8 cellular contexts compared by ENCODE assay signal in the genomic region with DNA sequence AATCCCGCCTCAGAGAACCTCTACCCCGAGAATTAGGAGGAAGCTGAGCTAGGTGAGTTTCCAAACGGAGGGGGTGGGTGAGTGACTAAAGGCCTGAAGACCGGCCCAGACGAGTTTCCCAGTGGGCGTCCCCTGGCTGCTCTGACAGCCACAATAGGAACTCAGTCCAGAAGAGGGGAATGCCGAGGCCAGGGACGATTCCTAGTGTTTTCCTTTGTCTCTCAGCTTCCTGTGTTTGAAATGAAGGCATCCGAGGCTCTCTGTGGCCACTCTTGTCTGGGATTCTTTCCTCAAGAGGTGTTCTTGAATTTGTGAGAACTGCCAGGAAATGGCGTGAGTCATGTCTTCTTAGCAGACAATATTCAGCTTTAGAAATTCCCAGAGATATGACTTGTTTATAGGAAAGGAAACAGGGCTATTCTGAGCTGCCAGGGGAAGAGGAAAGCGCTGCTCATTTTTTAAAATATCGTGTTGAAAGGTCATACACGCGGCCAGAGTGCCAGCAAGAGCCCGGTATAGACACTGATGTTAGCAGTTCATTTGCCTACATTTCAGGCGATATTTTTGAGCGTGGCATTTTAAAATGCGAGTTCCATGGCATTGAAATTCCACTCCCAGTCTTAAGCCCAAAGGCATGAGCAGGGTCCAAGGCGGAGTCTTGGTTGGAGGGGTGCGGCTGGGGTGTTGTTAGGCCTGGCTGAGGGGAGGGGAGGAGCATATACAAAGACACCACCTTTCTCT.
DNase-seq lines count a peak whose midpoint lies in the region; ATAC-seq and TF ChIP-seq lines count a peak whose summit lies in the region.

No MANE protein-coding gene starts in this region.

- H3K4me3 ChIP-seq in hepatocyte (no peak overlapping the region), skeletal muscle cell (ENCODE audit: low read depth, low read length) (peak overlapping the region; percentile 28)

- H3K4me1 ChIP-seq in hepatocyte (ENCODE audit: insufficient read depth), result peaks cover 15% of the 10 kb centered on the region

- ATAC-seq in GM21367 (IDR thresholded peaks at IDR 0.05; ENCODE audit: unreplicated experiment), result peak; percentile 28

- H3K79me2 ChIP-seq in hepatocyte, result no peaks in the 10 kb centered on the region

- H3K27ac ChIP-seq in hepatocyte, result peak overlapping the region; percentile 86

- no peak for TF ChIP-seq CTCF in hepatocyte (IDR thresholded peaks at IDR 0.05; ENCODE audit: poor library complexity)

- no peaks in the 10 kb centered on the region for H4K20me1 ChIP-seq in hepatocyte (ENCODE audit: insufficient read depth, poor library complexity, severe bottlenecking)

- H3K4me2 ChIP-seq in hepatocyte, result peak overlapping the region; percentile 62

- no peaks in the 10 kb centered on the region for H3K9me2 ChIP-seq in hepatocyte (replicated peaks; ENCODE audit: insufficient read depth)

- no peaks in the 10 kb centered on the region for H3K9me3 ChIP-seq in hepatocyte (ENCODE audit: low read depth)

- H3K36me3 ChIP-seq in hepatocyte (replicated peaks; ENCODE audit: insufficient read depth, low read depth), result no peaks in the 10 kb centered on the region

- no peaks in the 10 kb centered on the region for H3K27me3 ChIP-seq in hepatocyte

- DNase-seq in AG08396 (ENCODE audit: low spot score) (peak; percentile 79), NCI-H146 treated with DMSO at 0.1 percent for 48 hours (lab: John Stamatoyannopoulos, UW; ENCODE audit: unreplicated experiment) (peak; percentile 1), amniotic stem cell (lab: John Stamatoyannopoulos, UW) (peak; percentile 91), hepatocyte (ENCODE audit: low spot score) (peak; percentile 68), skeletal muscle cell (ENCODE audit: low read depth) (peak; percentile 97), NCI-H1694 (lab: John Stamatoyannopoulos, UW) (no peak), NCI-H1105 treated with DMSO at 0.1 percent for 48 hours (lab: John Stamatoyannopoulos, UW) (no peak)

- peak overlapping the region; percentile 13 for H2AFZ ChIP-seq in hepatocyte

- 30% methylated on average over 20 of the region's 20 CpGs for WGBS in hepatocyte (ENCODE audit: low lambda C conversion rate, missing lambda C conversion rate)

Comparison
In these comparisons a context has a peak if more than half of its experiments do, and no peak if none do; other contexts are left out.
1. DNase-seq: peak in AG08396 (single experiment), NCI-H146 treated with DMSO at 0.1 percent for 48 hours (single experiment), amniotic stem cell (single experiment), hepatocyte (single experiment) and skeletal muscle cell (single experiment); none in NCI-H1694 (single experiment) and NCI-H1105 treated with DMSO at 0.1 percent for 48 hours (single experiment).